8 cellular contexts compared by ENCODE assay signal in the genomic region with DNA sequence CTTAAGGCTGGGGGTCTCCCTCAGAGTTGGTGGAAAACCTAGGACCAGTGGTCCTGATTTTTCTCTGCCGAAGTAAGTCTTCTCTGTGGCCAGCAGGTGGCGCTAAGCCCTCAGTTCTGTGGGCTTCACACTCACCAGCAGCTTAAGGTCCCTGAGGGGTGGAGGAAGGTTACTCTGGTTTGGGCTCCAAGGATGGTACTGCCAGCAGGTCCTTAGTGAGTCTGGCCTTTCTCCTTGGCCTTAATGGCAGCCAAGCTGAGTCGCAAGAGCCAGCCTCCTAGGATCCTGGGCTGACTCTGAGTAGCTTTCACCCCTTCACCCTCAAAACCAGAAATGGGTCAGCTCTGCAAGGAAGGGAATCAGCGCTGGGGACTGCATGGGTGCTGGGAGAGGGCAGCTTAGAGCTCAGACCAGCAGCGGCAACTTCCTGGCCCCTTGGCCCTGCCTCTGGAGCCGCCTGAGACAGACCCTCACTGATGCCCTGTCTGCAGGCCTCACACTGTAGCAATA. TPM values are rescaled to one million over a fixed set of nuclear protein-coding genes. Genes with fewer than 3 reads are reported as not detected.
DNase-seq lines count a peak whose midpoint lies in the region; ATAC-seq and TF ChIP-seq lines count a peak whose summit lies in the region.

No MANE protein-coding gene starts in this region.

- peaks cover 4% of the 10 kb centered on the region for H3K27me3 Mint-ChIP-seq in activated CD4-positive, alpha-beta memory T cell treated with anti-CD3 and anti-CD28 coated beads for 36 hours

- H2BK12ac ChIP-seq in mesenchymal stem cell (ENCODE audit: low read length in 2 of 2) = no peak overlapping the region

- no peaks in the 10 kb centered on the region for H3K79me1 ChIP-seq in mesenchymal stem cell (replicated peaks; ENCODE audit: low read length, poor library complexity, severe bottlenecking)

- H3K4me1 Mint-ChIP-seq in activated CD4-positive, alpha-beta memory T cell treated with anti-CD3 and anti-CD28 coated beads for 36 hours (ENCODE audit: low read depth) = no peaks in the 10 kb centered on the region

- no peak overlapping the region for H3K9ac ChIP-seq in mesenchymal stem cell (ENCODE audit: low read length)

- H4K8ac ChIP-seq in mesenchymal stem cell (ENCODE audit: low read length) = no peak overlapping the region

- H2BK15ac ChIP-seq in mesenchymal stem cell (ENCODE audit: low read depth, poor library complexity, severe bottlenecking) = no peak overlapping the region

- intact Hi-C loops in activated CD4-positive, alpha-beta memory T cell treated with anti-CD3 and anti-CD28 coated beads for 36 hours (cut with micrococcal nuclease) = loop anchor here (1.0 kb wide), 3 partner anchors 120 to 154 kb away; no protein-coding TSS in a partner anchor

- no peak overlapping the region for H3K4me3 ChIP-seq in GM12865 (ENCODE audit: low read depth, low read length)
- H3K4me3 ChIP-seq in mesenchymal stem cell (ENCODE audit: insufficient read depth in 1 of 2, low read depth in 1 of 2, low read length in 2 of 2) = no peak overlapping the region

- ATAC-seq in HG03354 (IDR thresholded peaks at IDR 0.05; ENCODE audit: poor library complexity, severe bottlenecking, unreplicated experiment) (peak; percentile 68), GM19452 (IDR thresholded peaks at IDR 0.05; ENCODE audit: unreplicated experiment) (no peak)

- peaks cover 6% of the 10 kb centered on the region for H3K4me1 ChIP-seq in mesenchymal stem cell (ENCODE audit: control insufficient read depth, insufficient read depth, low read depth, low read length)

- DNase-seq in GM12865 (ENCODE audit: low read depth) (peak; percentile 89), NCI-H69 (lab: John Stamatoyannopoulos, UW) (peak; percentile 92), mesenchymal stem cell (peak; percentile 81)
- DNase-seq in activated CD4-positive, alpha-beta memory T cell treated with anti-CD3 and anti-CD28 coated beads for 36 hours = peak; percentile 81
- peak; percentile 80 for DNase-seq in effector CD4-positive, alpha-beta T cell
- DNase-seq in stimulated activated CD8-positive, alpha-beta memory T cell treated with anti-CD3 and anti-CD28 coated beads, Interleukin-15, amount 100 ng/mL, for 48 hours (ENCODE audit: low read depth in 2 of 2) = peak; percentile 49 to 58

- H3K4me2 ChIP-seq in mesenchymal stem cell (ENCODE audit: low read length, poor library complexity, severe bottlenecking) = no peak overlapping the region

- H3K36me3 Mint-ChIP-seq in activated CD4-positive, alpha-beta memory T cell treated with anti-CD3 and anti-CD28 coated beads for 36 hours = no peaks in the 10 kb centered on the region

- H3K23ac ChIP-seq in mesenchymal stem cell (ENCODE audit: low read length in 2 of 2) = no peak overlapping the region

- H4K91ac ChIP-seq in mesenchymal stem cell (ENCODE audit: low read length) = no peak overlapping the region

- POLR2A ChIA-PET in activated CD4-positive, alpha-beta memory T cell treated with anti-CD3 and anti-CD28 coated beads for 36 hours (lab: Charles Lee) = interaction anchor here (1.0 kb wide), 1 partner anchor 154 kb away, joined by 3 read pairs; no protein-coding TSS in a partner anchor

- no peak overlapping the region for H2AK5ac ChIP-seq in mesenchymal stem cell (ENCODE audit: low read length, severe bottlenecking)

- no peak overlapping the region for H2BK5ac ChIP-seq in mesenchymal stem cell (ENCODE audit: low read depth, low read length, poor library complexity, severe bottlenecking)

- CTCF ChIA-PET in activated CD4-positive, alpha-beta memory T cell treated with anti-CD3 and anti-CD28 coated beads for 36 hours (lab: Charles Lee) = interaction anchor here (0.6 to 5.9 kb wide), 49 partner anchors 9 to 598 kb away, joined by 3 to 103 read pairs (median 4); partner anchors contain the start of gene NUCB2

- H3K4ac ChIP-seq in mesenchymal stem cell (ENCODE audit: low read depth in 1 of 2, low read length in 2 of 2) = no peak overlapping the region

- H3K14ac ChIP-seq in mesenchymal stem cell (ENCODE audit: low read length in 2 of 2) = no peak overlapping the region

- peaks cover 0 to 7% of the 10 kb centered on the region in 2 experiments for H3K36me3 ChIP-seq in mesenchymal stem cell (ENCODE audit: control insufficient read depth in 1 of 2, insufficient read depth in 2 of 2, low read depth in 1 of 2, low read length in 2 of 2)

- no peaks in the 10 kb centered on the region for H3K9me3 ChIP-seq in mesenchymal stem cell (ENCODE audit: control insufficient read depth, low read length)

- peak; percentile 85 for TF ChIP-seq CTCF in GM12865 (IDR thresholded peaks at IDR 0.05; ENCODE audit: insufficient read depth, low read depth, low read length, missing control alignments)

- no peak overlapping the region for H3K4me3 Mint-ChIP-seq in activated CD4-positive, alpha-beta memory T cell treated with anti-CD3 and anti-CD28 coated beads for 36 hours

- H2BK120ac ChIP-seq in mesenchymal stem cell (ENCODE audit: low read depth, low read length) = no peak overlapping the region

- H3K27ac ChIP-seq in mesenchymal stem cell (ENCODE audit: low read length, poor library complexity, severe bottlenecking) = no peak overlapping the region

- H3K18ac ChIP-seq in mesenchymal stem cell (ENCODE audit: low read depth in 1 of 2, low read length in 2 of 2) = no peak overlapping the region

- no peak overlapping the region for H3K27ac Mint-ChIP-seq in activated CD4-positive, alpha-beta memory T cell treated with anti-CD3 and anti-CD28 coated beads for 36 hours

- 41% methylated on average over 6 of the region's 6 CpGs for WGBS in mesenchymal stem cell

- no peaks in the 10 kb centered on the region for H3K9me3 Mint-ChIP-seq in activated CD4-positive, alpha-beta memory T cell treated with anti-CD3 and anti-CD28 coated beads for 36 hours

- H2AFZ ChIP-seq in mesenchymal stem cell (ENCODE audit: low read depth, low read length) = no peak overlapping the region

- H3K27me3 ChIP-seq in mesenchymal stem cell (ENCODE audit: control insufficient read depth in 1 of 2, insufficient read depth in 1 of 2, low read length in 2 of 2) = peaks cover 21 to 28% of the 10 kb centered on the region in 2 experiments

RNA-seq across cellular contexts. Expression of gene KCNJ11, which starts 4.4 kb away (rescaled TPM):
- under 1 TPM; 0.10 to 0.57 TPM for total RNA-seq in activated CD4-positive, alpha-beta memory T cell treated with anti-CD3 and anti-CD28 coated beads for 36 hours
- polyA plus RNA-seq in mesenchymal stem cell (2013, experiment 1 of 2) = not detected
- polyA plus RNA-seq in mesenchymal stem cell (2013, experiment 2 of 2) = not detected

RNA-seq across cellular contexts. Expression of gene NCR3LG1, which starts 32.5 kb away (rescaled TPM):
- under 1 TPM; 0.69 to 0.82 TPM for total RNA-seq in activated CD4-positive, alpha-beta memory T cell treated with anti-CD3 and anti-CD28 coated beads for 36 hours
- 9.6 TPM for polyA plus RNA-seq in mesenchymal stem cell (2013, experiment 1 of 2)
- polyA plus RNA-seq in mesenchymal stem cell (2013, experiment 2 of 2) = 9.0 TPM
